In genomic region chr10:61634711-61635110, GRCh38 we compare ENCODE assay signal across 26 cellular contexts. TPM values are rescaled to one million over a fixed set of nuclear protein-coding genes. Genes with fewer than 3 reads are reported as not detected.
DNase-seq lines count a peak whose midpoint lies in the region; ATAC-seq and TF ChIP-seq lines count a peak whose summit lies in the region.
"Had no signal": no experiment of that assay in that cellular context is flagged by ENCODE, and none has a peak within 500 bp of the region (broad histone marks: within the 10 kb centered on the region; RNA-seq: fewer than 3 reads in every experiment).

No MANE protein-coding gene starts in this region.

- peaks cover 34% of the 10 kb centered on the region for H3K4me1 ChIP-seq in RWPE2 (ENCODE audit: insufficient read depth, poor library complexity, severe bottlenecking)
- H3K4me1 ChIP-seq: testis had no signal

- peak overlapping the region; percentile 79 for H3K27ac ChIP-seq in RWPE2 (ENCODE audit: poor library complexity, severe bottlenecking)
- H3K27ac ChIP-seq: body of pancreas, gastroesophageal sphincter, PC-9, testis had no signal

- DNase-seq in EL, result peak; percentile 52
- no peak for DNase-seq in RWPE2 (ENCODE audit: low spot score)
- DNase-seq in fibroblast of gingiva (ENCODE audit: low read depth), result peak; percentile 80
- no peak for DNase-seq in sciatic nerve (ENCODE audit: low spot score)
- DNase-seq in NCI-H187 treated with DMSO at 0.1 percent for 48 hours (lab: John Stamatoyannopoulos, UW), result no peak
- DNase-seq in NCI-H748 treated with DMSO at 0.1 percent for 48 hours (lab: John Stamatoyannopoulos, UW), result no peak
- DNase-seq in amygdala (lab: John Stamatoyannopoulos, UW), result no peak
- DNase-seq in hypothalamus (lab: John Stamatoyannopoulos, UW), result no peak
- DNase-seq: activated CD8-positive, alpha-beta T cell treated with anti-CD3 and anti-CD28 coated beads, Interleukin-2, amount 10 ng/mL, durations not matched to agents 7 days and 5 days; activated naive CD4-positive, alpha-beta T cell treated with anti-CD3 and anti-CD28 coated beads for 36 hours; activated T-cell treated with anti-CD3 and anti-CD28 coated beads, Interleukin-2, amount 50 U/mL, for 24 hours; body of pancreas; COR-L47; cortex of kidney; NCI-H1417 treated with DMSO at 0.1 percent for 48 hours; NCI-H2171; PC-9; retina; SK-N-SH; T-helper 9 cell; testis had no signal

- no peaks in the 10 kb centered on the region for H3K36me3 ChIP-seq in RWPE2 (ENCODE audit: low read depth)
- H3K36me3 ChIP-seq: gastroesophageal sphincter had no signal

- TF ChIP-seq CTCF in RWPE2 (IDR thresholded peaks at IDR 0.05; ENCODE audit: poor library complexity, severe bottlenecking), result no peak

- no peaks in the 10 kb centered on the region for H3K9me3 ChIP-seq in RWPE2 (ENCODE audit: severe bottlenecking)
- H3K9me3 ChIP-seq: body of pancreas, gastroesophageal sphincter, SK-N-SH, testis had no signal

- H3K4me3 ChIP-seq in RWPE2 (ENCODE audit: severe bottlenecking), result no peak overlapping the region
- H3K4me3 ChIP-seq: body of pancreas, gastroesophageal sphincter, PC-9, testis had no signal

- ATAC-seq in RWPE2 (ENCODE audit: low read depth) (no peak), sciatic nerve (peak; percentile 91)
- ATAC-seq: activated CD8-positive, alpha-beta T cell treated with anti-CD3 and anti-CD28 coated beads, Interleukin-2, amount 10 ng/mL, durations not matched to agents 7 days and 5 days; body of pancreas; gastroesophageal sphincter; left lobe of liver; stimulated activated effector memory CD8-positive, alpha-beta T cell treated with anti-CD3 and anti-CD28 coated beads, Interleukin-12 subunit alpha, Interleukin-12 subunit beta, amount 100 ng/mL, for 72 hours had no signal

- H3K27me3 ChIP-seq in RWPE2 (ENCODE audit: insufficient read depth, poor library complexity, severe bottlenecking), result no peaks in the 10 kb centered on the region
- H3K27me3 ChIP-seq: body of pancreas, gastroesophageal sphincter, testis had no signal

- intact Hi-C loops in sciatic nerve (cut with DNase I), result no loop called here

RNA-seq across cellular contexts. Expression of gene CABCOCO1, which starts 28.0 kb away (rescaled TPM):
- total RNA-seq in sciatic nerve, result not detected
- total RNA-seq: activated CD8-positive, alpha-beta T cell treated with anti-CD3 and anti-CD28 coated beads, Interleukin-2, amount 10 ng/mL, durations not matched to agents 7 days and 5 days; activated naive CD4-positive, alpha-beta T cell treated with anti-CD3 and anti-CD28 coated beads for 36 hours; B cell; body of pancreas; H1; left lobe of liver; PC-9 had no signal

Comparison
In these comparisons a context has a peak if more than half of its experiments do, and no peak if none do; other contexts are left out.
1. DNase-seq: peak in EL (single experiment) and fibroblast of gingiva (single experiment); none in RWPE2 (single experiment), sciatic nerve (single experiment), NCI-H187 treated with DMSO at 0.1 percent for 48 hours (single experiment), NCI-H748 treated with DMSO at 0.1 percent for 48 hours (single experiment), amygdala (0 of 56) and hypothalamus (0 of 51).